ENCODE assay signal across 11 cellular contexts in genomic region chr12:101051901-101052550, GRCh38.
A peak's percentile ranks its signal among the peaks of the same experiment; 100 is the strongest.
DNase-seq lines count a peak whose midpoint lies in the region; ATAC-seq, FAIRE-seq and TF ChIP-seq lines count a peak whose summit lies in the region.
"Had no signal": no experiment of that assay in that cellular context is flagged by ENCODE, and none has a peak within 500 bp of the region (broad histone marks: within the 10 kb centered on the region; RNA-seq: fewer than 3 reads in every experiment).

No MANE protein-coding gene starts in this region.

- no peak for TF ChIP-seq EP300 in HepG2 (IDR thresholded peaks at IDR 0.05; ENCODE audit: low read depth in 2 of 2, low read length in 2 of 2)
- no peak for TF ChIP-seq EP300 in HepG2 (CRISPR knock-in tag; IDR thresholded peaks at IDR 0.05; ENCODE audit: borderline replicate concordance)

- H3K4me3 ChIP-seq in HepG2 (replicated peaks in 1 of 3; ENCODE audit: insufficient read depth in 1 of 3, low read depth in 2 of 3, low read length in 3 of 3) (no peak overlapping the region), right lobe of liver (no peak overlapping the region), adipocyte (ENCODE audit: low read length) (peak overlapping the region; percentile 15), keratinocyte (ENCODE audit: control insufficient read depth in 2 of 3, extremely low read depth in 1 of 3, insufficient read depth in 2 of 3, low read depth in 1 of 3, low read length in 3 of 3) (no peak overlapping the region)
- H3K4me3 ChIP-seq: BLaER1 had no signal

- H3K36me3 Mint-ChIP-seq in activated CD4-positive, alpha-beta memory T cell treated with anti-CD3 and anti-CD28 coated beads for 36 hours = no peaks in the 10 kb centered on the region
- no peaks in the 10 kb centered on the region for H3K36me3 Mint-ChIP-seq in activated CD4-positive, alpha-beta T cell treated with anti-CD3 and anti-CD28 coated beads for 36 hours (ENCODE audit: low read depth)

- WGBS in HepG2 (ENCODE audit: low lambda C conversion rate) = 13% methylated on average over 7 of the region's 8 CpGs
- whole genome bisulfite sequencing in right lobe of liver (ENCODE audit: insufficient coverage, low coverage, low lambda C conversion rate, missing lambda C conversion rate) = 37% methylated on average over 8 of the region's 8 CpGs

- H2AFZ ChIP-seq in HepG2 (ENCODE audit: low read length) (no peak overlapping the region), keratinocyte (ENCODE audit: control insufficient read depth, low read length) (peak overlapping the region; percentile 24)

- CTCF ChIA-PET in HepG2 (lab: Yijun Ruan, JAX; ENCODE audit: low intra/inter-chr PET ratio, low total read pairs) = no interaction called here
- CTCF ChIA-PET in activated CD4-positive, alpha-beta memory T cell treated with anti-CD3 and anti-CD28 coated beads for 36 hours (lab: Charles Lee) = no interaction called here
- CTCF ChIA-PET in activated CD4-positive, alpha-beta T cell treated with anti-CD3 and anti-CD28 coated beads for 36 hours (lab: Charles Lee) = interaction anchor here (0.9 kb wide), 1 partner anchor 389 kb away, joined by 3 read pairs; no protein-coding TSS in a partner anchor

- POLR2A ChIA-PET in HepG2 (lab: Yijun Ruan, JAX) = no interaction called here
- POLR2A ChIA-PET in activated CD4-positive, alpha-beta memory T cell treated with anti-CD3 and anti-CD28 coated beads for 36 hours (lab: Charles Lee) = no interaction called here
- POLR2A ChIA-PET in activated CD4-positive, alpha-beta T cell treated with anti-CD3 and anti-CD28 coated beads for 36 hours (lab: Charles Lee) = interaction anchor here (0.6 kb wide), 1 partner anchor 541 kb away, joined by 3 read pairs; no protein-coding TSS in a partner anchor

- no peaks in the 10 kb centered on the region for H3K36me3 ChIP-seq in HepG2 (replicated peaks in 1 of 2; ENCODE audit: control insufficient read depth in 1 of 2, insufficient read depth in 2 of 2, low read length in 2 of 2)
- H3K36me3 ChIP-seq in right lobe of liver = no peaks in the 10 kb centered on the region
- no peaks in the 10 kb centered on the region for H3K36me3 ChIP-seq in adipocyte (ENCODE audit: control insufficient read depth, insufficient read depth, low read length, severe bottlenecking)
- H3K36me3 ChIP-seq in keratinocyte (ENCODE audit: control insufficient read depth in 2 of 2, extremely low read depth in 1 of 2, insufficient read depth in 2 of 2, low read length in 2 of 2) = no peaks in the 10 kb centered on the region
- H3K36me3 ChIP-seq: BLaER1 had no signal

- TF ChIP-seq POLR2A in HepG2 (IDR thresholded peaks at IDR 0.05; ENCODE audit: insufficient read depth in 1 of 2, low read depth in 2 of 2, low read length in 2 of 2) = no peak
- TF ChIP-seq POLR2A in right lobe of liver (IDR thresholded peaks at IDR 0.05) = no peak

- no TSS peak for BruUV-seq in HepG2 (replicated peaks; lab: Mats Ljungman, UMichigan)

- H3K9ac ChIP-seq in HepG2 (ENCODE audit: insufficient read depth, low read depth, low read length) (no peak overlapping the region), adipocyte (ENCODE audit: low read length) (peak overlapping the region; percentile 61), keratinocyte (ENCODE audit: control insufficient read depth, extremely low read depth, insufficient read depth, low read length) (peak overlapping the region; percentile 36)
- H3K9ac ChIP-seq: BLaER1 had no signal

- no peaks in the 10 kb centered on the region for H3K27me3 Mint-ChIP-seq in activated CD4-positive, alpha-beta memory T cell treated with anti-CD3 and anti-CD28 coated beads for 36 hours
- H3K27me3 Mint-ChIP-seq in activated CD4-positive, alpha-beta T cell treated with anti-CD3 and anti-CD28 coated beads for 36 hours = no peaks in the 10 kb centered on the region

- FAIRE-seq in HepG2 (lab: Jason Lieb, UNC) (no peak), keratinocyte (lab: Jason Lieb, UNC) (peak; percentile 46)
- FAIRE-seq: frontal cortex had no signal

- in situ Hi-C loops in HepG2 (cut with HindIII; ENCODE audit: extremely low pct_ligation_motif_present, low pct_unique_long_range_greater_than_20kb) = no loop called here

- H3K27ac ChIP-seq in HepG2 (ENCODE audit: extremely low read length, insufficient read depth, low read length) = no peak overlapping the region
- H3K27ac ChIP-seq in right lobe of liver = no peak overlapping the region
- H3K27ac ChIP-seq in keratinocyte (ENCODE audit: control insufficient read depth, insufficient read depth, low read length) = peak overlapping the region; percentile 36
- H3K27ac ChIP-seq: BLaER1 had no signal

- no peak for TF ChIP-seq CTCF in HepG2 (CRISPR knock-in tag; IDR thresholded peaks at IDR 0.05)
- no peak for TF ChIP-seq CTCF in right lobe of liver (IDR thresholded peaks at IDR 0.05)
- no peak for TF ChIP-seq CTCF in keratinocyte (optimal IDR thresholded peaks at IDR 0.05 in 1 of 3, IDR thresholded peaks at IDR 0.05 in 1 of 3, conservative IDR thresholded peaks at IDR 0.05 in 1 of 3; ENCODE audit: extremely low read depth in 1 of 3, insufficient read depth in 2 of 3, low read length in 3 of 3)

- peak; percentile 88 for DNase-seq in HepG2 (ENCODE audit: low spot score)
- no peak for DNase-seq in right lobe of liver
- DNase-seq in adipocyte (ENCODE audit: low read depth) = peak; percentile 91
- peak; percentile 9 for DNase-seq in keratinocyte (ENCODE audit: low read depth, low spot score)
- no peak for DNase-seq in activated CD4-positive, alpha-beta memory T cell treated with anti-CD3 and anti-CD28 coated beads for 36 hours
- no peak for DNase-seq in NCI-H526 treated with DMSO at 0.1 percent for 48 hours (lab: John Stamatoyannopoulos, UW)
- DNase-seq in NCI-H1930 (lab: John Stamatoyannopoulos, UW) = no peak
- no peak for DNase-seq in activated CD4-positive, alpha-beta T cell treated with anti-CD3 and anti-CD28 coated beads for 36 hours
- DNase-seq: activated T-cell treated with anti-CD3 and anti-CD28 coated beads for 4 hours had no signal

- H3K27me3 ChIP-seq in HepG2 (ENCODE audit: control insufficient read depth in 1 of 2, insufficient read depth in 2 of 2, low read length in 2 of 2) = no peaks in the 10 kb centered on the region; a peak in 1 of 5 replicates
- H3K27me3 ChIP-seq in right lobe of liver = no peaks in the 10 kb centered on the region
- H3K27me3 ChIP-seq in adipocyte (replicated peaks; ENCODE audit: control insufficient read depth, insufficient read depth, low read length) = no peaks in the 10 kb centered on the region
- no peaks in the 10 kb centered on the region for H3K27me3 ChIP-seq in keratinocyte (ENCODE audit: control insufficient read depth, extremely low read depth, insufficient read depth, low read length)
- H3K27me3 ChIP-seq: BLaER1 had no signal

- ATAC-seq in HepG2 (peak; percentile 97), right lobe of liver (no peak)
- ATAC-seq in activated CD4-positive, alpha-beta T cell treated with anti-CD3 and anti-CD28 coated beads for 36 hours = no peak

- TF ChIP-seq RAD21 in HepG2 (CRISPR knock-in tag; IDR thresholded peaks at IDR 0.05) = no peak

- H3K4me2 ChIP-seq in HepG2 (ENCODE audit: low read depth, low read length) = peak overlapping the region; percentile 29; the same call in 1 of the 2 replicates
- peak overlapping the region; percentile 41 for H3K4me2 ChIP-seq in keratinocyte (ENCODE audit: control insufficient read depth, extremely low read depth, insufficient read depth, low read depth, low read length)
- H3K4me2 ChIP-seq: BLaER1 had no signal

- no peaks in the 10 kb centered on the region for H3K4me1 Mint-ChIP-seq in activated CD4-positive, alpha-beta memory T cell treated with anti-CD3 and anti-CD28 coated beads for 36 hours (ENCODE audit: low read depth)
- H3K4me1 Mint-ChIP-seq in activated CD4-positive, alpha-beta T cell treated with anti-CD3 and anti-CD28 coated beads for 36 hours = no peaks in the 10 kb centered on the region

- no peaks in the 10 kb centered on the region for H4K20me1 ChIP-seq in HepG2 (ENCODE audit: insufficient read depth, low read length)
- no peaks in the 10 kb centered on the region for H4K20me1 ChIP-seq in keratinocyte (ENCODE audit: control insufficient read depth, extremely low read depth, insufficient read depth, low read length)
- H4K20me1 ChIP-seq: BLaER1 had no signal

- H3K4me1 ChIP-seq in HepG2 (ENCODE audit: insufficient read depth, low read length) (peaks cover 21% of the 10 kb centered on the region), right lobe of liver (no peaks in the 10 kb centered on the region), adipocyte (ENCODE audit: control insufficient read depth, insufficient read depth, low read length) (peaks cover 26% of the 10 kb centered on the region), keratinocyte (ENCODE audit: control insufficient read depth, extremely low read depth, insufficient read depth, low read length) (peaks cover 14% of the 10 kb centered on the region)
- H3K4me1 ChIP-seq: BLaER1 had no signal

- intact Hi-C loops in HepG2 (cut with micrococcal nuclease; ENCODE audit: unreplicated experiment) = no loop called here
- intact Hi-C loops in right lobe of liver (cut with DNase I) = no loop called here
- intact Hi-C loops in activated CD4-positive, alpha-beta memory T cell treated with anti-CD3 and anti-CD28 coated beads for 36 hours (cut with micrococcal nuclease) = no loop called here
- intact Hi-C loops in activated CD4-positive, alpha-beta T cell treated with anti-CD3 and anti-CD28 coated beads for 36 hours (cut with DNase I, micrococcal nuclease) = no loop called here

- no peaks in the 10 kb centered on the region for H3K9me3 ChIP-seq in HepG2 (ENCODE audit: low read length)
- no peaks in the 10 kb centered on the region for H3K9me3 ChIP-seq in right lobe of liver
- H3K9me3 ChIP-seq in adipocyte (ENCODE audit: control insufficient read depth, low read length) = no peaks in the 10 kb centered on the region
- H3K9me3 ChIP-seq in keratinocyte (ENCODE audit: control insufficient read depth, low read depth, low read length) = no peaks in the 10 kb centered on the region
- H3K9me3 ChIP-seq: BLaER1 had no signal

- no peaks in the 10 kb centered on the region for H3K9me3 Mint-ChIP-seq in activated CD4-positive, alpha-beta memory T cell treated with anti-CD3 and anti-CD28 coated beads for 36 hours
- no peaks in the 10 kb centered on the region for H3K9me3 Mint-ChIP-seq in activated CD4-positive, alpha-beta T cell treated with anti-CD3 and anti-CD28 coated beads for 36 hours (ENCODE audit: low read depth)

- H3K27ac Mint-ChIP-seq in activated CD4-positive, alpha-beta memory T cell treated with anti-CD3 and anti-CD28 coated beads for 36 hours = no peak overlapping the region
- H3K27ac Mint-ChIP-seq in activated CD4-positive, alpha-beta T cell treated with anti-CD3 and anti-CD28 coated beads for 36 hours = no peak overlapping the region

- dilution Hi-C loops in keratinocyte (cut with MboI; ENCODE audit: extremely low pct_ligation_motif_present, low sequenced_read_pairs) = no loop called here

- no peak overlapping the region for H3K4me3 Mint-ChIP-seq in activated CD4-positive, alpha-beta memory T cell treated with anti-CD3 and anti-CD28 coated beads for 36 hours
- no peak overlapping the region for H3K4me3 Mint-ChIP-seq in activated CD4-positive, alpha-beta T cell treated with anti-CD3 and anti-CD28 coated beads for 36 hours

- no peaks in the 10 kb centered on the region for H3K9me1 ChIP-seq in keratinocyte (ENCODE audit: control insufficient read depth, extremely low read depth, insufficient read depth, low read length)

- no peaks in the 10 kb centered on the region for H3K79me2 ChIP-seq in HepG2 (ENCODE audit: insufficient read depth, low read length)
- H3K79me2 ChIP-seq in keratinocyte (ENCODE audit: control insufficient read depth, insufficient read depth, low read length) = no peaks in the 10 kb centered on the region

Comparison
In these comparisons a context has a peak if more than half of its experiments do, and no peak if none do; other contexts are left out.
1. DNase-seq: peak in HepG2 (single experiment), adipocyte (single experiment) and keratinocyte (single experiment); none in right lobe of liver (0 of 3), activated CD4-positive, alpha-beta memory T cell treated with anti-CD3 and anti-CD28 coated beads for 36 hours (single experiment), NCI-H526 treated with DMSO at 0.1 percent for 48 hours (single experiment), NCI-H1930 (0 of 2) and activated CD4-positive, alpha-beta T cell treated with anti-CD3 and anti-CD28 coated beads for 36 hours (single experiment).